In genomic region chr2:216319771-216320170, GRCh38 we compare ENCODE assay signal across 17 cellular contexts. TPM values are rescaled to one million over a fixed set of nuclear protein-coding genes. Genes with fewer than 3 reads are reported as not detected.
DNase-seq lines count a peak whose midpoint lies in the region; ATAC-seq and TF ChIP-seq lines count a peak whose summit lies in the region.
"Had no signal": no experiment of that assay in that cellular context is flagged by ENCODE, and none has a peak within 500 bp of the region (broad histone marks: within the 10 kb centered on the region; RNA-seq: fewer than 3 reads in every experiment).

No MANE protein-coding gene starts in this region.

- no peak overlapping the region for H3K27ac ChIP-seq in H9 (ENCODE audit: insufficient read length, low read depth, low read length)
- H3K27ac ChIP-seq: ascending aorta, Peyer's patch, vagina, VCaP had no signal

- H3K4ac ChIP-seq in H9 (ENCODE audit: low read depth, low read length), result no peak overlapping the region

- no peak overlapping the region for H3K4me2 ChIP-seq in H9 (ENCODE audit: insufficient read depth, insufficient read length, low read length)

- H3K36me3 Mint-ChIP-seq in H9 (ENCODE audit: insufficient read depth in 1 of 3, low read depth in 3 of 3) (no peaks in the 10 kb centered on the region), brain (peaks cover 5% of the 10 kb centered on the region)
- H3K36me3 Mint-ChIP-seq: CD4-positive, CD25-positive, alpha-beta regulatory T cell had no signal

- no peak overlapping the region for H2BK5ac ChIP-seq in H9 (ENCODE audit: insufficient read length, low read length)

- H3K9me3 Mint-ChIP-seq in H9, result no peaks in the 10 kb centered on the region; a peak in 1 of 5 replicates
- peaks cover 0 to 8% (median 3%) of the 10 kb centered on the region in 5 experiments for H3K9me3 Mint-ChIP-seq in brain
- H3K9me3 Mint-ChIP-seq: dendritic cell treated with granulocyte-macrophage colony-stimulating factor and Interleukin-4, amounts not matched to agents 40 ng/mL and 50 ng/mL, for 4 days had no signal

- H3K56ac ChIP-seq in H9 (ENCODE audit: insufficient read length, low read depth, low read length), result no peak overlapping the region

- H3K4me1 Mint-ChIP-seq in H9 (peaks cover 28 to 37% of the 10 kb centered on the region in 2 experiments), brain (peaks cover 40% of the 10 kb centered on the region)

- H3K18ac ChIP-seq in H9 (ENCODE audit: insufficient read length, low read depth, low read length), result no peak overlapping the region

- no peak overlapping the region for H3T11ph ChIP-seq in H9 (ENCODE audit: low read length)

- no peak overlapping the region for H2BK15ac ChIP-seq in H9 (ENCODE audit: low read depth, low read length)

- no peaks in the 10 kb centered on the region for H3K27me3 ChIP-seq in H9 (ENCODE audit: insufficient read depth, low read length)
- H3K27me3 ChIP-seq: ascending aorta, Peyer's patch, vagina had no signal

- TF ChIP-seq CTCF in H9 (conservative IDR thresholded peaks at IDR 0.05) (no peak), brain (conservative IDR thresholded peaks at IDR 0.05) (no peak)

- H3K27ac Mint-ChIP-seq in H9, result peak overlapping the region in 2 of 3 experiments; percentile 1 to 46; a peak in 3 of 7 replicates
- peak overlapping the region in 3 of 5 experiments; percentile 10 to 20 (median 10) for H3K27ac Mint-ChIP-seq in brain
- H3K27ac Mint-ChIP-seq: CD4-positive, CD25-positive, alpha-beta regulatory T cell; dendritic cell treated with granulocyte-macrophage colony-stimulating factor and Interleukin-4, amounts not matched to agents 40 ng/mL and 50 ng/mL, for 4 days had no signal

- H3K23ac ChIP-seq in H9 (ENCODE audit: insufficient read length, low read depth, low read length), result no peak overlapping the region

- no peak overlapping the region for H3K9ac ChIP-seq in H9 (ENCODE audit: extremely low read depth, insufficient read length, low read length)

- peaks cover 4% of the 10 kb centered on the region; the same call in 1 of the 2 replicates for H3K4me1 ChIP-seq in H9 (ENCODE audit: insufficient read depth, low read length)
- H3K4me1 ChIP-seq: ascending aorta, Peyer's patch, vagina had no signal

- H3K79me2 ChIP-seq in H9 (ENCODE audit: insufficient read depth, low read length), result no peaks in the 10 kb centered on the region

- no peak overlapping the region for H4K8ac ChIP-seq in H9 (replicated peaks; ENCODE audit: insufficient read length, low read depth, low read length)

- no peak overlapping the region for H4K91ac ChIP-seq in H9 (ENCODE audit: insufficient read length, low read depth, low read length)

- H4K20me1 ChIP-seq in H9 (ENCODE audit: control insufficient read depth, insufficient read depth, insufficient read length), result no peaks in the 10 kb centered on the region

- H2BK20ac ChIP-seq in H9 (ENCODE audit: low read depth, low read length, poor library complexity, severe bottlenecking), result no peak overlapping the region

- H3K79me1 ChIP-seq in H9 (ENCODE audit: insufficient read depth, low read depth, low read length, poor library complexity, severe bottlenecking), result no peaks in the 10 kb centered on the region

- H3K4me3 Mint-ChIP-seq in H9, result peak overlapping the region in 1 of 2 experiments; percentile 3; a peak in 1 of 5 replicates
- no peak overlapping the region for H3K4me3 Mint-ChIP-seq in brain
- H3K4me3 Mint-ChIP-seq: CD4-positive, CD25-positive, alpha-beta regulatory T cell; dendritic cell treated with granulocyte-macrophage colony-stimulating factor and Interleukin-4, amounts not matched to agents 40 ng/mL and 50 ng/mL, for 4 days had no signal

- no peak for ATAC-seq in HG03025 (IDR thresholded peaks at IDR 0.05; ENCODE audit: low FRiP score, unreplicated experiment)
- ATAC-seq in HG03460 (IDR thresholded peaks at IDR 0.05; ENCODE audit: unreplicated experiment), result no peak
- ATAC-seq in HG02759 (IDR thresholded peaks at IDR 0.05; ENCODE audit: unreplicated experiment), result no peak

- no peak overlapping the region for H2AFZ ChIP-seq in H9 (ENCODE audit: low read length)

- H3K9me3 ChIP-seq in H9 (ENCODE audit: control insufficient read depth, low read depth, low read length), result no peaks in the 10 kb centered on the region
- H3K9me3 ChIP-seq: ascending aorta, Peyer's patch, vagina had no signal

- DNase-seq in H9 (peak; percentile 71), iPS-NIHi7 (ENCODE audit: extremely low spot score) (peak; percentile 61)
- DNase-seq in activated CD4-positive, alpha-beta T cell treated with anti-CD3 and anti-CD28 coated beads, Interleukin-2, amount 50 U/mL, for 4 hours, result no peak
- DNase-seq: activated CD8-positive, alpha-beta memory T cell treated with anti-CD3 and anti-CD28 coated beads for 24 hours; activated effector memory CD4-positive, alpha-beta T cell treated with anti-CD3 and anti-CD28 coated beads, Interleukin-2, amount 50 U/mL, for 16 hours; CD4-positive, CD25-positive, alpha-beta regulatory T cell; NCI-H1930; NCI-H69; Peyer's patch had no signal

- no peak overlapping the region for H4K5ac ChIP-seq in H9 (ENCODE audit: insufficient read length, low read depth, low read length)

- H3K14ac ChIP-seq in H9 (ENCODE audit: insufficient read depth, low read length), result no peak overlapping the region

- H2AK5ac ChIP-seq in H9 (ENCODE audit: insufficient read length, low read length), result no peak overlapping the region

- no peak overlapping the region for H2BK120ac ChIP-seq in H9 (ENCODE audit: low read depth, low read length, poor library complexity, severe bottlenecking)

- H2BK12ac ChIP-seq in H9 (ENCODE audit: insufficient read length, low read depth, low read length), result no peak overlapping the region

- no CpG with 5 or more reads among the region's 2 CpGs for WGBS in H9 (ENCODE audit: extremely low coverage, insufficient read length, low lambda C conversion rate)

- no peaks in the 10 kb centered on the region for H3K23me2 ChIP-seq in H9 (ENCODE audit: insufficient read length, low read depth, low read length, poor library complexity, severe bottlenecking)

- H3K27me3 Mint-ChIP-seq in H9 (ENCODE audit: low read depth), result peaks cover 3% of the 10 kb centered on the region
- H3K27me3 Mint-ChIP-seq in brain, result no peaks in the 10 kb centered on the region

RNA-seq across cellular contexts. Expression of gene MARCHF4, which starts 52.5 kb away (rescaled TPM):
- total RNA-seq in H9 (2021), result 0.26 and 0.33 TPM in 2 replicates
- 41.1 TPM for polyA plus RNA-seq in brain (ENCODE audit: insufficient read depth, low read depth, low replicate concordance)
- total RNA-seq: ascending aorta; CD4-positive, CD25-positive, alpha-beta regulatory T cell; vagina had no signal
- polyA plus RNA-seq: CD4-positive, CD25-positive, alpha-beta regulatory T cell had no signal

Comparison
In these comparisons a context has a peak if more than half of its experiments do, and no peak if none do; other contexts are left out.
1. DNase-seq: peak in H9 (single experiment) and iPS-NIHi7 (single experiment); none in activated CD4-positive, alpha-beta T cell treated with anti-CD3 and anti-CD28 coated beads, Interleukin-2, amount 50 U/mL, for 4 hours (0 of 2).